9 cellular contexts compared by ENCODE assay signal in genomic region chr11:70272009-70272408, GRCh38. TPM values are rescaled to one million over a fixed set of nuclear protein-coding genes. Genes with fewer than 3 reads are reported as not detected.
DNase-seq lines count a peak whose midpoint lies in the region; ATAC-seq and TF ChIP-seq lines count a peak whose summit lies in the region.
"Had no signal": no experiment of that assay in that cellular context is flagged by ENCODE, and none has a peak within 500 bp of the region (broad histone marks: within the 10 kb centered on the region; RNA-seq: fewer than 3 reads in every experiment).

No MANE protein-coding gene starts in this region.

- intact Hi-C loops in dorsolateral prefrontal cortex (cut with DNase I): loop anchor here (5.0 kb wide), 2 partner anchors 70 to 125 kb away; partner anchors contain the start of genes CTTN (in 1 of the 2) and FADD (in 1 of the 2)

- H3K4me3 ChIP-seq in CD8-positive, alpha-beta memory T cell (ENCODE audit: low read length): no peak overlapping the region
- no peak overlapping the region for H3K4me3 ChIP-seq in MM.1S (ENCODE audit: low read length)
- peak overlapping the region in 52 of 59 donors; percentile 50 to 100 (median 92) for H3K4me3 ChIP-seq in dorsolateral prefrontal cortex
- peak overlapping the region; percentile 87 for H3K4me3 ChIP-seq in neural cell (ENCODE audit: low read length)

- H3K27me3 ChIP-seq in CD8-positive, alpha-beta memory T cell (ENCODE audit: insufficient read depth, low read length, poor library complexity, severe bottlenecking): no peaks in the 10 kb centered on the region
- H3K27me3 ChIP-seq in MM.1S (replicated peaks; ENCODE audit: insufficient read depth, low read length) (peaks cover 11% of the 10 kb centered on the region), dorsolateral prefrontal cortex (no peaks in the 10 kb centered on the region), neural cell (ENCODE audit: insufficient read depth, low read depth, low read length) (no peaks in the 10 kb centered on the region)
- H3K27me3 ChIP-seq: uterus had no signal

- no peaks in the 10 kb centered on the region for H3K9me3 Mint-ChIP-seq in CD8-positive, alpha-beta memory T cell

- H3K79me2 ChIP-seq in MM.1S (ENCODE audit: low read length): peaks cover 52% of the 10 kb centered on the region
- peaks cover 22% of the 10 kb centered on the region for H3K79me2 ChIP-seq in neural cell (replicated peaks; ENCODE audit: insufficient read depth, low read length)

- peak overlapping the region; percentile 11; the same call in 1 of the 2 replicates for H3K4me2 ChIP-seq in MM.1S (ENCODE audit: low read depth, low read length)
- peak overlapping the region; percentile 35 for H3K4me2 ChIP-seq in neural cell (ENCODE audit: low read length)

- H3K36me3 ChIP-seq in CD8-positive, alpha-beta memory T cell (ENCODE audit: insufficient read depth, low read length): peaks cover 16% of the 10 kb centered on the region
- no peaks in the 10 kb centered on the region for H3K36me3 ChIP-seq in MM.1S (replicated peaks; ENCODE audit: insufficient read depth, low read length)
- H3K36me3 ChIP-seq in neural cell (ENCODE audit: insufficient read depth, low read length): peaks cover 5% of the 10 kb centered on the region
- H3K36me3 ChIP-seq: uterus had no signal

- ATAC-seq in GM18858 (IDR thresholded peaks at IDR 0.05; ENCODE audit: unreplicated experiment) (no peak), GM21390 (IDR thresholded peaks at IDR 0.05; ENCODE audit: unreplicated experiment) (no peak)

- no peak overlapping the region for H3K27ac ChIP-seq in CD8-positive, alpha-beta memory T cell (ENCODE audit: low read depth, low read length)
- no peak overlapping the region for H3K27ac ChIP-seq in MM.1S (ENCODE audit: low read length)
- peak overlapping the region in 4 of 59 donors; percentile 6 to 81 (median 44) for H3K27ac ChIP-seq in dorsolateral prefrontal cortex
- no peak overlapping the region for H3K27ac ChIP-seq in neural cell (ENCODE audit: low read length)

- POLR2A ChIA-PET in CD8-positive, alpha-beta memory T cell (lab: Charles Lee): interaction anchor here (0.6 kb wide), 1 partner anchor 95 kb away, joined by 4 read pairs; no protein-coding TSS in a partner anchor

- peaks cover 7 to 10% of the 10 kb centered on the region in 2 donors for H3K27me3 Mint-ChIP-seq in CD8-positive, alpha-beta memory T cell

- no peaks in the 10 kb centered on the region for H3K9me3 ChIP-seq in CD8-positive, alpha-beta memory T cell (ENCODE audit: low read length)
- H3K9me3 ChIP-seq in MM.1S (replicated peaks; ENCODE audit: insufficient read depth, low read length): no peaks in the 10 kb centered on the region
- no peaks in the 10 kb centered on the region for H3K9me3 ChIP-seq in neural cell (ENCODE audit: low read length)
- H3K9me3 ChIP-seq: uterus had no signal

- CTCF ChIA-PET in CD8-positive, alpha-beta memory T cell (lab: Charles Lee): interaction anchor here (1.6 kb wide), 1 partner anchor 67 kb away, joined by 5 read pairs; no protein-coding TSS in a partner anchor

- TF ChIP-seq EP300 in neural cell (conservative IDR thresholded peaks at IDR 0.05; ENCODE audit: poor library complexity, severe bottlenecking): no peak

- H3K9ac ChIP-seq in MM.1S (ENCODE audit: low read length) (no peak overlapping the region), neural cell (ENCODE audit: low read length) (no peak overlapping the region)

- TF ChIP-seq RAD21 in neural cell (conservative IDR thresholded peaks at IDR 0.05): no peak

- peak overlapping the region; percentile 72 to 93 (median 83) for H3K4me3 Mint-ChIP-seq in CD8-positive, alpha-beta memory T cell

- no peak overlapping the region for H2AFZ ChIP-seq in MM.1S (ENCODE audit: low read length)
- no peak overlapping the region for H2AFZ ChIP-seq in neural cell (ENCODE audit: low read depth, low read length)

- H3K9me2 ChIP-seq in MM.1S (replicated peaks; ENCODE audit: insufficient read depth, low read length) (no peaks in the 10 kb centered on the region), neural cell (ENCODE audit: insufficient read depth, low read length) (no peaks in the 10 kb centered on the region)

- peaks cover 47 to 66% (median 61%) of the 10 kb centered on the region in 3 donors for H3K4me1 Mint-ChIP-seq in CD8-positive, alpha-beta memory T cell

- peaks cover 21% of the 10 kb centered on the region for H3K4me1 ChIP-seq in CD8-positive, alpha-beta memory T cell (ENCODE audit: insufficient read depth, low read length)
- H3K4me1 ChIP-seq in MM.1S (ENCODE audit: low read length): peaks cover 10% of the 10 kb centered on the region
- H3K4me1 ChIP-seq: uterus had no signal

- TF ChIP-seq CTCF in MM.1S (IDR thresholded peaks at IDR 0.05; ENCODE audit: low read length): no peak
- no peak for TF ChIP-seq CTCF in dorsolateral prefrontal cortex (IDR thresholded peaks at IDR 0.05 in 54 of 56, conservative IDR thresholded peaks at IDR 0.05 in 2 of 56; ENCODE audit: low read depth in 1 of 56, partially characterized antibody in 56 of 56)
- TF ChIP-seq CTCF in neural cell (IDR thresholded peaks at IDR 0.05; ENCODE audit: poor library complexity, severe bottlenecking): no peak

- peak overlapping the region in 7 of 8 donors; percentile 56 to 91 (median 80) for H3K27ac Mint-ChIP-seq in CD8-positive, alpha-beta memory T cell

- peaks cover 0 to 46% (median 13%) of the 10 kb centered on the region in 3 donors for H3K36me3 Mint-ChIP-seq in CD8-positive, alpha-beta memory T cell

- H4K20me1 ChIP-seq in MM.1S (ENCODE audit: insufficient read depth, low read length) (no peaks in the 10 kb centered on the region), neural cell (ENCODE audit: insufficient read depth) (no peaks in the 10 kb centered on the region)

- no peak for DNase-seq in CD8-positive, alpha-beta memory T cell
- DNase-seq in MM.1S (no peak), dorsolateral prefrontal cortex (peak in 1 of 10 donors; percentile 4), dedifferentiated amniotic fluid mesenchymal stem cell (ENCODE audit: extremely low spot score) (no peak)
- DNase-seq in effector CD4-positive, alpha-beta T cell: no peak
- DNase-seq: uterus had no signal

- H3F3A ChIP-seq in MM.1S (ENCODE audit: insufficient read depth, low read length) (peaks cover 5% of the 10 kb centered on the region; the same call in 1 of the 2 replicates), neural cell (ENCODE audit: insufficient read depth, low read length, poor library complexity, severe bottlenecking) (no peaks in the 10 kb centered on the region)

TF ChIP-seq in neural cell, 6 proteins besides CTCF, POLR2A, EP300 and RAD21:
- TF ChIP-seq EZH2 (IDR thresholded peaks at IDR 0.05; ENCODE audit: borderline replicate concordance, insufficient read depth, low read length, poor library complexity, severe bottlenecking): no peak
- no peak for TF ChIP-seq TAF1 (IDR thresholded peaks at IDR 0.05; ENCODE audit: low read depth)
- no peak for TF ChIP-seq POLR2AphosphoS5 (IDR thresholded peaks at IDR 0.05)
- no peak for TF ChIP-seq SMC3 (conservative IDR thresholded peaks at IDR 0.05; ENCODE audit: poor library complexity)
- TF ChIP-seq MXI1 (conservative IDR thresholded peaks at IDR 0.05; ENCODE audit: poor library complexity, severe bottlenecking): no peak
- no peak for TF ChIP-seq REST (IDR thresholded peaks at IDR 0.05; ENCODE audit: borderline replicate concordance)
TF ChIP-seq in neural cell: peak in this region for 0.

RNA-seq across cellular contexts. Expression of gene PPFIA1, which starts 1.5 kb away (rescaled TPM):
- total RNA-seq in CD8-positive, alpha-beta memory T cell: 10 to 100 TPM; 39.9 to 44.4 TPM
- 18.8 TPM for polyA plus RNA-seq in CD8-positive, alpha-beta memory T cell
- 100 to 1,000 TPM in 45 of 120 experiments, 10 to 100 TPM in 75; 65.9 to 132 (median 94.2) TPM for total RNA-seq in dorsolateral prefrontal cortex
- 45.9 and 48.9 TPM in 2 replicates for polyA plus RNA-seq in neural cell
- polyA minus RNA-seq in neural cell: 55.8 and 63.3 TPM in 2 replicates

Comparison
In these comparisons a context has a peak if more than half of its experiments do, and no peak if none do; other contexts are left out.
1. H3K4me3 ChIP-seq: peak in dorsolateral prefrontal cortex (52 of 59) and neural cell (single experiment); none in CD8-positive, alpha-beta memory T cell (single experiment) and MM.1S (single experiment).